In genomic region chr1:33244809-33245186, GRCh38 we compare ENCODE assay signal across 30 cellular contexts. TPM values are rescaled to one million over a fixed set of nuclear protein-coding genes. Genes with fewer than 3 reads are reported as not detected.
A peak's percentile ranks its signal among the peaks of the same experiment; 100 is the strongest.
DNase-seq lines count a peak whose midpoint lies in the region; ATAC-seq and TF ChIP-seq lines count a peak whose summit lies in the region.
"Had no signal": no experiment of that assay in that cellular context is flagged by ENCODE, and none has a peak within 500 bp of the region (broad histone marks: within the 10 kb centered on the region; RNA-seq: fewer than 3 reads in every experiment).

No MANE protein-coding gene starts in this region.

- no peaks in the 10 kb centered on the region for H3K79me2 ChIP-seq in PC-9 (ENCODE audit: low read depth)

- DNase-seq in NCI-H1436 (lab: John Stamatoyannopoulos, UW): peak; percentile 71
- DNase-seq in PC-9: peak in 1 of 2 experiments; percentile 52
- no peak for DNase-seq in memory B cell (ENCODE audit: low spot score in 2 of 2)
- DNase-seq in hepatic stellate cell (ENCODE audit: low spot score): no peak
- DNase-seq in CD4-positive, alpha-beta T cell: no peak
- DNase-seq in amygdala (lab: John Stamatoyannopoulos, UW): no peak
- DNase-seq: activated CD4-positive, alpha-beta T cell treated with anti-CD3 and anti-CD28 coated beads, Interleukin-2, amount 50 U/mL, for 1 hour; activated CD8-positive, alpha-beta memory T cell treated with anti-CD3 and anti-CD28 coated beads, Interleukin-2, amount 10 ng/mL, durations not matched to agents 7 days and 5 days; activated naive CD4-positive, alpha-beta T cell treated with anti-CD3 and anti-CD28 coated beads, Interleukin-2, amount 50 U/mL, for 16 hours; anterior cingulate cortex; C1 segment of cervical spinal cord; Calu3; caudate nucleus; dermis blood vessel endothelial cell; glutamatergic neuron; H9; kidney glomerular epithelial cell; naive B cell; NCI-H1092; NCI-H2081; NCI-H774; OCI-M1; retina; Right ventricle myocardium superior; stimulated activated naive CD4-positive, alpha-beta T cell treated with Interleukin-2 at 50 U/mL for 16 hours had no signal

- intact Hi-C loops in PC-9 (cut with micrococcal nuclease; ENCODE audit: unreplicated experiment): loop anchor here (1.0 kb wide), 2 partner anchors 11 to 23 kb away; no protein-coding TSS in a partner anchor
- intact Hi-C loops in CD4-positive, alpha-beta T cell (cut with DNase I, micrococcal nuclease): no loop called here

- H3K4me1 Mint-ChIP-seq in memory B cell: no peaks in the 10 kb centered on the region
- H3K4me1 Mint-ChIP-seq in CD4-positive, alpha-beta T cell (ENCODE audit: low read depth): no peaks in the 10 kb centered on the region
- H3K4me1 Mint-ChIP-seq: activated CD8-positive, alpha-beta memory T cell treated with anti-CD3 and anti-CD28 coated beads, Interleukin-2, amount 10 ng/mL, durations not matched to agents 7 days and 5 days; naive B cell had no signal

- peaks cover 22% of the 10 kb centered on the region for H3F3A ChIP-seq in PC-9 (ENCODE audit: insufficient read depth, low read depth)

- H3K9me3 ChIP-seq in PC-9 (ENCODE audit: insufficient read depth, low read depth): no peaks in the 10 kb centered on the region
- H3K9me3 ChIP-seq in CD4-positive, alpha-beta T cell (ENCODE audit: control insufficient read depth, low read length): no peaks in the 10 kb centered on the region
- H3K9me3 ChIP-seq: thoracic aorta had no signal

- H3K4me2 ChIP-seq in PC-9: peak overlapping the region; percentile 44

- no peaks in the 10 kb centered on the region for H3K36me3 Mint-ChIP-seq in memory B cell
- no peaks in the 10 kb centered on the region for H3K36me3 Mint-ChIP-seq in CD4-positive, alpha-beta T cell (ENCODE audit: low read depth)
- H3K36me3 Mint-ChIP-seq: activated CD8-positive, alpha-beta memory T cell treated with anti-CD3 and anti-CD28 coated beads, Interleukin-2, amount 10 ng/mL, durations not matched to agents 7 days and 5 days; naive B cell; WTC11 had no signal

- H3K4me1 ChIP-seq in PC-9 (replicated peaks; ENCODE audit: insufficient read depth): peaks cover 31% of the 10 kb centered on the region

- ATAC-seq in memory B cell (ENCODE audit: low read depth) (no peak), HG03135 (IDR thresholded peaks at IDR 0.05; ENCODE audit: unreplicated experiment) (no peak)
- ATAC-seq in CD4-positive, alpha-beta T cell (ENCODE audit: poor library complexity): no peak
- ATAC-seq: activated CD8-positive, alpha-beta memory T cell treated with anti-CD3 and anti-CD28 coated beads, Interleukin-2, amount 10 ng/mL, durations not matched to agents 7 days and 5 days; WTC11 had no signal

- peaks cover 20% of the 10 kb centered on the region for H3K27me3 Mint-ChIP-seq in memory B cell
- H3K27me3 Mint-ChIP-seq in CD4-positive, alpha-beta T cell: peaks cover 17% of the 10 kb centered on the region

- POLR2A ChIA-PET in PC-9 (lab: Charles Lee; ENCODE audit: unreplicated experiment): no interaction called here
- POLR2A ChIA-PET in CD4-positive, alpha-beta T cell (lab: Charles Lee): no interaction called here

- no peak overlapping the region for H3K4me3 ChIP-seq in PC-9
- H3K4me3 ChIP-seq: thoracic aorta had no signal

- no TSS peak for BruUV-seq in PC-9 (replicated peaks; lab: Mats Ljungman, UMichigan)

- H3K27ac ChIP-seq in 22Rv1: 0 out of 2 replicates have a peak overlapping the region, but pooled peaks have one; percentile 23
- H3K27ac ChIP-seq in PC-9: peak overlapping the region; percentile 62; the same call in 1 of the 2 replicates
- H3K27ac ChIP-seq in CD4-positive, alpha-beta T cell (ENCODE audit: low read depth, low read length): no peak overlapping the region
- H3K27ac ChIP-seq: HL-60, thoracic aorta had no signal

- no peaks in the 10 kb centered on the region for H3K9me3 Mint-ChIP-seq in memory B cell
- H3K9me3 Mint-ChIP-seq in CD4-positive, alpha-beta T cell: no peaks in the 10 kb centered on the region
- H3K9me3 Mint-ChIP-seq: H9, naive B cell, WTC11 had no signal

- CTCF ChIA-PET in PC-9 (lab: Charles Lee): no interaction called here
- CTCF ChIA-PET in CD4-positive, alpha-beta T cell (lab: Charles Lee): no interaction called here

- H3K9me2 ChIP-seq in PC-9 (ENCODE audit: insufficient read depth): no peaks in the 10 kb centered on the region

- H3K36me3 ChIP-seq in PC-9 (ENCODE audit: low read depth): no peaks in the 10 kb centered on the region
- H3K36me3 ChIP-seq: thoracic aorta had no signal

- no peak overlapping the region for H2AFZ ChIP-seq in PC-9

- no peaks in the 10 kb centered on the region for H4K20me1 ChIP-seq in PC-9 (ENCODE audit: insufficient read depth)

- peak overlapping the region; percentile 67 for H3K27ac Mint-ChIP-seq in memory B cell
- H3K27ac Mint-ChIP-seq in CD4-positive, alpha-beta T cell: no peak overlapping the region
- H3K27ac Mint-ChIP-seq: activated CD8-positive, alpha-beta memory T cell treated with anti-CD3 and anti-CD28 coated beads, Interleukin-2, amount 10 ng/mL, durations not matched to agents 7 days and 5 days; H9; WTC11 had no signal

- TF ChIP-seq CTCF in 22Rv1 (IDR thresholded peaks at IDR 0.05): no peak
- no peak for TF ChIP-seq CTCF in PC-9 (conservative IDR thresholded peaks at IDR 0.05)
- TF ChIP-seq CTCF in CD4-positive, alpha-beta T cell (IDR thresholded peaks at IDR 0.05): no peak

- no peaks in the 10 kb centered on the region for H3K27me3 ChIP-seq in PC-9 (ENCODE audit: insufficient read depth, low read depth)
- no peaks in the 10 kb centered on the region for H3K27me3 ChIP-seq in CD4-positive, alpha-beta T cell (ENCODE audit: control insufficient read depth, insufficient read depth, low read length)

- no peak overlapping the region for H3K4me3 Mint-ChIP-seq in memory B cell
- H3K4me3 Mint-ChIP-seq in CD4-positive, alpha-beta T cell: no peak overlapping the region
- H3K4me3 Mint-ChIP-seq: activated CD8-positive, alpha-beta memory T cell treated with anti-CD3 and anti-CD28 coated beads, Interleukin-2, amount 10 ng/mL, durations not matched to agents 7 days and 5 days; H9; naive B cell; WTC11 had no signal

RNA-seq across cellular contexts. Expression of gene ZNF362, which starts 11.5 kb away (rescaled TPM):
- total RNA-seq in PC-9 (2021): 32.3 and 33.1 TPM in 2 replicates
- total RNA-seq in CD4-positive, alpha-beta T cell: 10 to 100 TPM; 24.7 to 26.6 TPM
